1 cellular context compared by ENCODE assay signal in genomic region chr17:50534222-50534978, GRCh38.
TF ChIP-seq lines count a peak whose summit lies in the region.

No MANE protein-coding gene starts in this region.

TF ChIP-seq in K562, 482 proteins besides CTCF, POLR2A, EP300 and RAD21:
- 0 out of 2 replicates have a peak, but pooled peaks have one; percentile 13 for TF ChIP-seq ZNF143 (CRISPR knock-in tag; IDR thresholded peaks at IDR 0.05)
- no peak for TF ChIP-seq MCM7 (IDR thresholded peaks at IDR 0.05)
- no peak for TF ChIP-seq BACH1 (tag; IDR thresholded peaks at IDR 0.05)
- TF ChIP-seq ZC3H4 (CRISPR knock-in tag; IDR thresholded peaks at IDR 0.05; ENCODE audit: borderline replicate concordance) = 0 out of 2 replicates have a peak, but pooled peaks have one; percentile 60
- 0 out of 2 replicates have a peak, but pooled peaks have one; percentile 13 for TF ChIP-seq ZNF121 (CRISPR knock-in tag; conservative IDR thresholded peaks at IDR 0.05)
- TF ChIP-seq, protein P1, sequence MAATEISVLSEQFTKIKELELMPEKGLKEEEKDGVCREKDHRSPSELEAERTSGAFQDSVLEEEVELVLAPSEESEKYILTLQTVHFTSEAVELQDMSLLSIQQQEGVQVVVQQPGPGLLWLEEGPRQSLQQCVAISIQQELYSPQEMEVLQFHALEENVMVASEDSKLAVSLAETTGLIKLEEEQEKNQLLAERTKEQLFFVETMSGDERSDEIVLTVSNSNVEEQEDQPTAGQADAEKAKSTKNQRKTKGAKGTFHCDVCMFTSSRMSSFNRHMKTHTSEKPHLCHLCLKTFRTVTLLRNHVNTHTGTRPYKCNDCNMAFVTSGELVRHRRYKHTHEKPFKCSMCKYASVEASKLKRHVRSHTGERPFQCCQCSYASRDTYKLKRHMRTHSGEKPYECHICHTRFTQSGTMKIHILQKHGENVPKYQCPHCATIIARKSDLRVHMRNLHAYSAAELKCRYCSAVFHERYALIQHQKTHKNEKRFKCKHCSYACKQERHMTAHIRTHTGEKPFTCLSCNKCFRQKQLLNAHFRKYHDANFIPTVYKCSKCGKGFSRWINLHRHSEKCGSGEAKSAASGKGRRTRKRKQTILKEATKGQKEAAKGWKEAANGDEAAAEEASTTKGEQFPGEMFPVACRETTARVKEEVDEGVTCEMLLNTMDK (IDR thresholded peaks at IDR 0.05; ENCODE audit: borderline replicate concordance, insufficient read depth, low read depth, low read length, poor library complexity, severe bottlenecking) = peak; percentile 43
- TF ChIP-seq, protein P2, sequence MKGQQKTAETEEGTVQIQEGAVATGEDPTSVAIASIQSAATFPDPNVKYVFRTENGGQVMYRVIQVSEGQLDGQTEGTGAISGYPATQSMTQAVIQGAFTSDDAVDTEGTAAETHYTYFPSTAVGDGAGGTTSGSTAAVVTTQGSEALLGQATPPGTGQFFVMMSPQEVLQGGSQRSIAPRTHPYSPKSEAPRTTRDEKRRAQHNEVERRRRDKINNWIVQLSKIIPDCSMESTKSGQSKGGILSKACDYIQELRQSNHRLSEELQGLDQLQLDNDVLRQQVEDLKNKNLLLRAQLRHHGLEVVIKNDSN (CRISPR knock-in tag; IDR thresholded peaks at IDR 0.05) = peak; percentile 11; the same call in 1 of the 2 replicates
- TF ChIP-seq POU5F1 (IDR thresholded peaks at IDR 0.05; ENCODE audit: borderline replicate concordance, low read depth, low read length, partially characterized antibody) = no peak
- no peak for TF ChIP-seq ZNF717 (CRISPR knock-in tag; IDR thresholded peaks at IDR 0.05)
- TF ChIP-seq ATF7 (IDR thresholded peaks at IDR 0.05) = no peak
- TF ChIP-seq, protein P3, sequence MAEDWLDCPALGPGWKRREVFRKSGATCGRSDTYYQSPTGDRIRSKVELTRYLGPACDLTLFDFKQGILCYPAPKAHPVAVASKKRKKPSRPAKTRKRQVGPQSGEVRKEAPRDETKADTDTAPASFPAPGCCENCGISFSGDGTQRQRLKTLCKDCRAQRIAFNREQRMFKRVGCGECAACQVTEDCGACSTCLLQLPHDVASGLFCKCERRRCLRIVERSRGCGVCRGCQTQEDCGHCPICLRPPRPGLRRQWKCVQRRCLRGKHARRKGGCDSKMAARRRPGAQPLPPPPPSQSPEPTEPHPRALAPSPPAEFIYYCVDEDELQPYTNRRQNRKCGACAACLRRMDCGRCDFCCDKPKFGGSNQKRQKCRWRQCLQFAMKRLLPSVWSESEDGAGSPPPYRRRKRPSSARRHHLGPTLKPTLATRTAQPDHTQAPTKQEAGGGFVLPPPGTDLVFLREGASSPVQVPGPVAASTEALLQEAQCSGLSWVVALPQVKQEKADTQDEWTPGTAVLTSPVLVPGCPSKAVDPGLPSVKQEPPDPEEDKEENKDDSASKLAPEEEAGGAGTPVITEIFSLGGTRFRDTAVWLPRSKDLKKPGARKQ (CRISPR knock-in tag; IDR thresholded peaks at IDR 0.05) = no peak
TF ChIP-seq in K562: peak in this region for 5.
